ENCODE assay signal across 1 cellular context in genomic region chr6:21164768-21165326, GRCh38.
TF ChIP-seq lines count a peak whose summit lies in the region.

No MANE protein-coding gene starts in this region.

TF ChIP-seq in SK-N-SH treated with all-trans-retinoic acid at 6 μM for 48 hours, 23 proteins besides CTCF, POLR2A, EP300 and RAD21 (continued from another document):
- TF ChIP-seq ZFP30 (CRISPR knock-in tag; IDR thresholded peaks at IDR 0.05), result no peak
